20 cellular contexts compared by ENCODE assay signal in the genomic region with DNA sequence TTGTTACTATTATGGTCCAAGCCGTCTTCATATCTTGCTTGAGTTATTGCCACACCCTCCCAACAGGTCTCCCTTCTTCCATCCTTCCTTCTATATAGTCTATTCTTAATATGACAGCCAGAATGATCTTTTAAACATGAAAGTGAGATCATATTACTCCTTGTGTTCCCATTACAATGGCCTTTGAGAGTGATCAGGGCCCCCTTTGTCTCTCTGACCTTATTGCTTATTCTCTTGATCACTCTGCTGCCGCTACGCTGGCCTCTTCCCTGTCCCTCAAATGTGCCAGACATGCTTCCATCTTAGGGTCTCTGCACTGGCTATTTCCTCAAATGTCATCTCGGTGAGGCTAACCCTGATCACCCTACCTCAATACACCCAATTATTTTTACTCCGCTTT.
"Had no signal": no experiment of that assay in that cellular context is flagged by ENCODE, and none has a peak within 500 bp of the region (broad histone marks: within the 10 kb centered on the region; RNA-seq: fewer than 3 reads in every experiment).

No MANE protein-coding gene starts in this region.

- DNase-seq: activated CD4-positive, alpha-beta T cell treated with anti-CD3 and anti-CD28 coated beads for 1 hour; activated CD4-positive, alpha-beta T cell treated with anti-CD3 and anti-CD28 coated beads, Interleukin-2, amount 50 U/mL, for 1 hour; activated CD8-positive, alpha-beta T cell treated with anti-CD3 and anti-CD28 coated beads, Interleukin-2, amount 10 ng/mL, durations not matched to agents 7 days and 5 days; brain microvascular endothelial cell; central memory CD4-positive, alpha-beta T cell; colonic mucosa; gastrocnemius medialis; heart left ventricle; lower lobe of right lung; naive thymus-derived CD8-positive, alpha-beta T cell; stimulated activated CD4-positive, alpha-beta T cell treated with anti-CD3 and anti-CD28 coated beads, Interleukin-4, amount 100 ng/mL, for 4 hours; stimulated activated naive CD8-positive, alpha-beta T cell treated with anti-CD3 and anti-CD28 coated beads, Interleukin-15, Interleukin-2, amounts not matched to agents 100 U/mL and 50 U/mL, for 24 hours; WERI-Rb-1 had no signal

- FAIRE-seq: keratinocyte, urothelium cell line had no signal

- ATAC-seq: activated CD8-positive, alpha-beta T cell treated with anti-CD3 and anti-CD28 coated beads, Interleukin-2, amount 10 ng/mL, durations not matched to agents 7 days and 5 days; gastrocnemius medialis; heart left ventricle; lower lobe of right lung; naive thymus-derived CD8-positive, alpha-beta T cell; stimulated activated naive CD8-positive, alpha-beta T cell treated with anti-CD3 and anti-CD28 coated beads, Interleukin-15, Interleukin-2, amounts not matched to agents 100 U/mL and 50 U/mL, for 24 hours had no signal

- H3K9me3 ChIP-seq: ascending aorta, colonic mucosa, esophagus muscularis mucosa, gastrocnemius medialis, heart left ventricle, lower lobe of right lung, prostate gland, right atrium auricular region, tibial nerve had no signal

- H3K4me1 ChIP-seq: colonic mucosa, prostate gland, right atrium auricular region had no signal

- H3K4me3 ChIP-seq: ascending aorta, colonic mucosa, esophagus muscularis mucosa, gastrocnemius medialis, heart left ventricle, lower lobe of right lung, prostate gland, right atrium auricular region, tibial nerve had no signal

- H3K27ac ChIP-seq: ascending aorta, brain microvascular endothelial cell, colonic mucosa, esophagus muscularis mucosa, heart left ventricle, lower lobe of right lung, prostate gland, right atrium auricular region, tibial nerve, WERI-Rb-1 had no signal

- H3K27me3 ChIP-seq: ascending aorta, brain microvascular endothelial cell, colonic mucosa, esophagus muscularis mucosa, gastrocnemius medialis, heart left ventricle, right atrium auricular region, tibial nerve had no signal

- H3K36me3 ChIP-seq: ascending aorta, brain microvascular endothelial cell, colonic mucosa, esophagus muscularis mucosa, gastrocnemius medialis, heart left ventricle, lower lobe of right lung, prostate gland, right atrium auricular region, tibial nerve, WERI-Rb-1 had no signal
